24 cellular contexts compared by ENCODE assay signal in genomic region chr1:27551953-27552312, GRCh38. TPM values are rescaled to one million over a fixed set of nuclear protein-coding genes. Genes with fewer than 3 reads are reported as not detected.
A peak's percentile ranks its signal among the peaks of the same experiment; 100 is the strongest.
DNase-seq lines count a peak whose midpoint lies in the region; ATAC-seq, FAIRE-seq and TF ChIP-seq lines count a peak whose summit lies in the region.
"Had no signal": no experiment of that assay in that cellular context is flagged by ENCODE, and none has a peak within 500 bp of the region (broad histone marks: within the 10 kb centered on the region; RNA-seq: fewer than 3 reads in every experiment).

No MANE protein-coding gene starts in this region.

- H2BK12ac ChIP-seq in H1 (ENCODE audit: low read depth, low read length) = no peak overlapping the region

- POLR2A ChIA-PET in H1 (lab: Charles Lee; ENCODE audit: partially characterized antibody) = interaction anchor here (1.0 to 24.3 kb wide), 2 partner anchors 11 to 24 kb away, joined by 3 to 350 read pairs; no protein-coding TSS in a partner anchor

- no peaks in the 10 kb centered on the region for H3K9me2 ChIP-seq in GM23338 (ENCODE audit: insufficient read depth)

- no peak for TF ChIP-seq EP300 in H1 (IDR thresholded peaks at IDR 0.05; ENCODE audit: borderline replicate concordance in 1 of 2, low read depth in 2 of 2, low read length in 2 of 2)

- CTCF ChIA-PET in H1 (lab: Charles Lee; ENCODE audit: partially characterized antibody) = interaction anchor here (0.7 to 56.1 kb wide), 13 partner anchors 4 to 139 kb away, joined by 3 to 1807 read pairs (median 6); partner anchors contain the start of gene AHDC1

- peaks cover 15 to 26% of the 10 kb centered on the region in 2 donors for H3K4me1 Mint-ChIP-seq in stimulated activated naive B cell treated with anti-CD40 and anti-IgM and Interleukin-4, amounts not matched to agents 10 μg/mL and 1 μg/mL and 100 μg/mL, for 72 hours
- peaks cover 15% of the 10 kb centered on the region for H3K4me1 Mint-ChIP-seq in GM23338

- no peak overlapping the region for H4K91ac ChIP-seq in H1 (replicated peaks; ENCODE audit: insufficient read length, low read length)

- peaks cover 44% of the 10 kb centered on the region for H3K4me1 ChIP-seq in left ventricle myocardium inferior
- peaks cover 0 to 7% (median 4%) of the 10 kb centered on the region in 4 experiments; a peak in 5 of 7 replicates for H3K4me1 ChIP-seq in H1 (replicated peaks in 1 of 4; ENCODE audit: control insufficient read depth in 3 of 4, insufficient read depth in 4 of 4, low read length in 3 of 4)
- H3K4me1 ChIP-seq in psoas muscle = peaks cover 42% of the 10 kb centered on the region
- H3K4me1 ChIP-seq in GM23338 (ENCODE audit: insufficient read depth) = peaks cover 6% of the 10 kb centered on the region

- ATAC-seq in psoas muscle (no peak), GM23338 (no peak)
- ATAC-seq in stimulated activated naive B cell treated with anti-CD40 and anti-IgM and Interleukin-4, amounts not matched to agents 10 μg/mL and 1 μg/mL and 100 μg/mL, for 72 hours (replicated peaks) = no peak
- no peak for ATAC-seq in stimulated activated naive CD8-positive, alpha-beta T cell treated with anti-CD3 and anti-CD28 coated beads, Interleukin-15, Interleukin-2, amounts not matched to agents 100 U/mL and 50 U/mL, for 24 hours
- ATAC-seq: CD8-positive, alpha-beta T cell; HCT116 had no signal

- no peaks in the 10 kb centered on the region for H3K9me3 Mint-ChIP-seq in stimulated activated naive B cell treated with anti-CD40 and anti-IgM and Interleukin-4, amounts not matched to agents 10 μg/mL and 1 μg/mL and 100 μg/mL, for 72 hours
- no peaks in the 10 kb centered on the region for H3K9me3 Mint-ChIP-seq in GM23338
- H3K9me3 Mint-ChIP-seq: CD4-positive, CD25-positive, alpha-beta regulatory T cell; CD8-positive, alpha-beta T cell; H9 had no signal

- TF ChIP-seq RAD21 in H1 (IDR thresholded peaks at IDR 0.05 in 1 of 2, conservative IDR thresholded peaks at IDR 0.05 in 1 of 2; ENCODE audit: low read depth in 2 of 2, low read length in 2 of 2) = no peak

- H3K4me3 ChIP-seq in left ventricle myocardium inferior = no peak overlapping the region
- H3K4me3 ChIP-seq in H1 (ENCODE audit: extremely low read depth in 1 of 4, insufficient read depth in 2 of 4, low read depth in 3 of 4, low read length in 4 of 4) = no peak overlapping the region
- no peak overlapping the region for H3K4me3 ChIP-seq in psoas muscle
- no peak overlapping the region for H3K4me3 ChIP-seq in GM23338
- H3K4me3 ChIP-seq: BLaER1 had no signal

- H2BK120ac ChIP-seq in H1 (replicated peaks; ENCODE audit: low read depth, low read length) = no peak overlapping the region

- H3K27me3 Mint-ChIP-seq in stimulated activated naive B cell treated with anti-CD40 and anti-IgM and Interleukin-4, amounts not matched to agents 10 μg/mL and 1 μg/mL and 100 μg/mL, for 72 hours = no peaks in the 10 kb centered on the region
- peaks cover 11% of the 10 kb centered on the region for H3K27me3 Mint-ChIP-seq in GM23338 (ENCODE audit: insufficient read depth, low read depth, poor library complexity)
- H3K27me3 Mint-ChIP-seq: B cell; CD4-positive, CD25-positive, alpha-beta regulatory T cell had no signal

- H3K79me2 ChIP-seq in H1 (ENCODE audit: control insufficient read depth in 1 of 2, insufficient read depth in 2 of 2, low read length in 2 of 2) (peaks cover 0 to 3% of the 10 kb centered on the region in 2 experiments; a peak in 1 of 4 replicates), GM23338 (replicated peaks; ENCODE audit: insufficient read depth) (no peaks in the 10 kb centered on the region)

- no peak for TF ChIP-seq POLR2A in H1 (IDR thresholded peaks at IDR 0.05; ENCODE audit: control extremely low read depth in 1 of 2, low read depth in 2 of 2, low read length in 2 of 2)

- no peak overlapping the region for H3K4me3 Mint-ChIP-seq in stimulated activated naive B cell treated with anti-CD40 and anti-IgM and Interleukin-4, amounts not matched to agents 10 μg/mL and 1 μg/mL and 100 μg/mL, for 72 hours
- no peak overlapping the region for H3K4me3 Mint-ChIP-seq in GM23338
- H3K4me3 Mint-ChIP-seq: B cell; CD4-positive, CD25-positive, alpha-beta regulatory T cell; CD8-positive, alpha-beta T cell; H9 had no signal

- H4K8ac ChIP-seq in H1 (ENCODE audit: extremely low read depth, insufficient read depth, low read length) = peak overlapping the region; percentile 80; the same call in 1 of the 2 replicates

- no peak overlapping the region for H2BK5ac ChIP-seq in H1 (ENCODE audit: low read depth, low read length)

- H3K18ac ChIP-seq in H1 (ENCODE audit: extremely low read depth, low read length) = no peak overlapping the region

- H3K23ac ChIP-seq in H1 (ENCODE audit: insufficient read length) = no peak overlapping the region

- H3K27ac Mint-ChIP-seq in stimulated activated naive B cell treated with anti-CD40 and anti-IgM and Interleukin-4, amounts not matched to agents 10 μg/mL and 1 μg/mL and 100 μg/mL, for 72 hours = peak overlapping the region; percentile 20
- no peak overlapping the region for H3K27ac Mint-ChIP-seq in GM23338
- H3K27ac Mint-ChIP-seq: B cell; CD4-positive, CD25-positive, alpha-beta regulatory T cell; CD8-positive, alpha-beta T cell had no signal

- H3K27me3 ChIP-seq in left ventricle myocardium inferior (ENCODE audit: low read depth) (no peaks in the 10 kb centered on the region), H1 (replicated peaks in 1 of 4; ENCODE audit: control insufficient read depth in 3 of 4, extremely low read depth in 1 of 4, insufficient read depth in 3 of 4, low read length in 3 of 4) (no peaks in the 10 kb centered on the region), psoas muscle (ENCODE audit: insufficient read depth in 3 of 3, low read length in 2 of 3) (no peaks in the 10 kb centered on the region), GM23338 (ENCODE audit: insufficient read depth) (no peaks in the 10 kb centered on the region)
- H3K27me3 ChIP-seq: BLaER1 had no signal

- WGBS in H1 (ENCODE audit: extremely low coverage in 1 of 2, insufficient coverage in 1 of 2, insufficient read length in 1 of 2, insufficient replicate concordance in 2 of 2, low coverage in 1 of 2, low lambda C conversion rate in 2 of 2, missing lambda C conversion rate in 1 of 2), 2 experiments = 100% methylated on average over 5 of the region's 14 CpGs; no CpG with 5 or more reads in 1 of the 2 experiments
- 85 to 90% (median 90%) methylated on average over 14 of the region's 14 CpGs for WGBS in psoas muscle, 3 donors

- no peak for FAIRE-seq in H1 (lab: Jason Lieb, UNC)
- FAIRE-seq: A204.1, D721Med, GM12891, GM18507 had no signal

- H4K5ac ChIP-seq in H1 (ENCODE audit: insufficient read length, low read depth, low read length) = no peak overlapping the region

- no peak overlapping the region for H2BK15ac ChIP-seq in H1 (ENCODE audit: low read length)

- no peaks in the 10 kb centered on the region; the same call in 1 of the 2 replicates for H3K79me1 ChIP-seq in H1 (ENCODE audit: low read depth, low read length)

- H3K36me3 Mint-ChIP-seq in stimulated activated naive B cell treated with anti-CD40 and anti-IgM and Interleukin-4, amounts not matched to agents 10 μg/mL and 1 μg/mL and 100 μg/mL, for 72 hours = peaks cover 18 to 23% of the 10 kb centered on the region in 2 donors
- H3K36me3 Mint-ChIP-seq in GM23338 (ENCODE audit: low read depth) = peaks cover 8% of the 10 kb centered on the region; the same call in 2 of the 3 replicates

- peaks cover 0 to 2% of the 10 kb centered on the region in 2 experiments for H4K20me1 ChIP-seq in H1 (replicated peaks in 1 of 2; ENCODE audit: control insufficient read depth in 1 of 2, insufficient read depth in 2 of 2, low read length in 2 of 2)
- no peaks in the 10 kb centered on the region for H4K20me1 ChIP-seq in GM23338 (replicated peaks; ENCODE audit: insufficient read depth)

- no peak overlapping the region for H3K14ac ChIP-seq in H1 (ENCODE audit: insufficient read length)

- no peak overlapping the region for H3K9ac ChIP-seq in H1 (replicated peaks in 1 of 4; ENCODE audit: extremely low read depth in 1 of 4, low read depth in 3 of 4, low read length in 3 of 4)
- H3K9ac ChIP-seq: BLaER1 had no signal

- H2AFZ ChIP-seq in H1 (ENCODE audit: low read length) (no peak overlapping the region), GM23338 (no peak overlapping the region)

- TF ChIP-seq CTCF in left ventricle myocardium inferior (IDR thresholded peaks at IDR 0.05; ENCODE audit: borderline replicate concordance) (no peak), H1 (IDR thresholded peaks at IDR 0.05; ENCODE audit: control extremely low read depth in 1 of 3, insufficient read depth in 1 of 3, low read depth in 1 of 3, low read length in 3 of 3) (no peak), psoas muscle (IDR thresholded peaks at IDR 0.05) (no peak), GM23338 (conservative IDR thresholded peaks at IDR 0.05; ENCODE audit: low read depth in 2 of 2) (no peak)

- H3K4me2 ChIP-seq in H1 (ENCODE audit: insufficient read depth in 1 of 2, low read depth in 2 of 2, low read length in 2 of 2) = no peak overlapping the region
- no peak overlapping the region for H3K4me2 ChIP-seq in GM23338
- H3K4me2 ChIP-seq: BLaER1 had no signal

- intact Hi-C loops in left ventricle myocardium inferior (cut with micrococcal nuclease) = no loop called here
- intact Hi-C loops in cardiac septum (cut with DNase I) = no loop called here
- intact Hi-C loops in psoas muscle (cut with DNase I) = no loop called here

- H3K9me3 ChIP-seq in left ventricle myocardium inferior (replicated peaks) (no peaks in the 10 kb centered on the region), H1 (ENCODE audit: insufficient read depth in 2 of 2, low read depth in 1 of 2, low read length in 1 of 2) (no peaks in the 10 kb centered on the region), psoas muscle (no peaks in the 10 kb centered on the region)
- H3K9me3 ChIP-seq: BLaER1 had no signal

- DNase-seq in left ventricle myocardium inferior = peak; percentile 14
- no peak for DNase-seq in cardiac septum (ENCODE audit: low spot score)
- no peak for DNase-seq in H1 (ENCODE audit: low read depth in 1 of 2, low spot score in 2 of 2)
- DNase-seq in psoas muscle = no peak
- no peak for DNase-seq in stimulated activated naive B cell treated with anti-CD40 and anti-IgM and Interleukin-4, amounts not matched to agents 10 μg/mL and 1 μg/mL and 100 μg/mL, for 72 hours
- no peak for DNase-seq in stimulated activated naive CD8-positive, alpha-beta T cell treated with anti-CD3 and anti-CD28 coated beads, Interleukin-15, Interleukin-2, amounts not matched to agents 100 U/mL and 50 U/mL, for 24 hours
- no peak for DNase-seq in GM23338 (ENCODE audit: low spot score)
- no peak for DNase-seq in DMS79 treated with DMSO at 0.1 percent for 48 hours (lab: John Stamatoyannopoulos, UW)
- DNase-seq: CD4-positive, CD25-positive, alpha-beta regulatory T cell; CD8-positive, alpha-beta T cell; DMS 273 treated with DMSO at 0.1 percent for 48 hours; DMS79; GF-D8; GOT3; H9 had no signal

- no peaks in the 10 kb centered on the region for H3K23me2 ChIP-seq in H1 (ENCODE audit: low read depth, low read length)

- H2AK5ac ChIP-seq in H1 (ENCODE audit: low read depth, low read length) = no peak overlapping the region

- no peak overlapping the region for H3K56ac ChIP-seq in H1 (replicated peaks; ENCODE audit: insufficient read length, low read depth, low read length)

- no peak overlapping the region for H3K4ac ChIP-seq in H1 (replicated peaks; ENCODE audit: insufficient read length, low read depth, low read length)

- no peak overlapping the region for H2BK20ac ChIP-seq in H1 (ENCODE audit: low read length)

- H3K27ac ChIP-seq in left ventricle myocardium inferior (replicated peaks) (no peak overlapping the region), H1 (ENCODE audit: low read depth, low read length) (no peak overlapping the region), psoas muscle (peak overlapping the region; percentile 95), GM23338 (ENCODE audit: low read depth) (no peak overlapping the region)
- H3K27ac ChIP-seq: 22Rv1, C4-2B had no signal

- peaks cover 8% of the 10 kb centered on the region; the same call in 1 of the 2 replicates for H3F3A ChIP-seq in GM23338 (replicated peaks; ENCODE audit: low read depth)

- H3K36me3 ChIP-seq in left ventricle myocardium inferior = peaks cover 78% of the 10 kb centered on the region
- peaks cover 0 to 42% (median 16%) of the 10 kb centered on the region in 4 experiments; a peak in 6 of 8 replicates for H3K36me3 ChIP-seq in H1 (ENCODE audit: control insufficient read depth in 2 of 4, insufficient read depth in 4 of 4, low read length in 3 of 4)
- H3K36me3 ChIP-seq in psoas muscle (ENCODE audit: insufficient read depth in 1 of 2, low read depth in 1 of 2) = peaks cover 0 to 77% of the 10 kb centered on the region in 2 donors
- no peaks in the 10 kb centered on the region for H3K36me3 ChIP-seq in GM23338 (ENCODE audit: insufficient read depth)

RNA-seq across cellular contexts. Expression of gene AHDC1, which starts 52.0 kb away (rescaled TPM):
- total RNA-seq in left ventricle myocardium inferior (40.1 TPM), cardiac septum (57.7 TPM), psoas muscle (10 to 100 TPM; 35.9 to 65.2 (median 59.0) TPM)
- 35.1 and 39.4 TPM in 2 replicates for total RNA-seq in H1 (2021; fragmentation: NEBNext Ultra II Directional; extraction: Animal tissue kit (Norgen Biotek cat#: 25700))
- polyA plus RNA-seq in H1 (2011; rRNA removed) (4.4 and 8.6 TPM in 2 replicates), psoas muscle (10 to 100 TPM in 1 of 3 donors, 1 to 10 TPM in 2; 6.4 to 19.8 (median 9.7) TPM), GM23338 (2016; fragmentation: Nextera tagmentation; extraction: Ambion mirVana) (6.8 and 8.3 TPM in 2 replicates)
- 3.3 TPM for polyA plus RNA-seq in H1 (2011; cell fraction: cytosol; rRNA removed)
- 17.1 TPM for polyA plus RNA-seq in H1 (2011; cell fraction: nucleus; rRNA removed)
- 18.4 to 23.0 TPM (median 21.1 TPM) in 4 replicates for polyA plus RNA-seq in H1 (2012, experiment 1 of 2)
- polyA plus RNA-seq in H1 (2012, experiment 2 of 2) = 17.0 TPM
- 11.2 TPM for polyA plus RNA-seq in H1 (2013, experiment 1 of 2)
- 11.1 TPM for polyA plus RNA-seq in H1 (2013, experiment 2 of 2)
- 4.4 and 6.1 TPM in 2 replicates for polyA minus RNA-seq in H1 (2011; rRNA and poly(A)+ RNA removed)
- 11.9 TPM for polyA minus RNA-seq in H1 (2011; cell fraction: cytosol; rRNA and poly(A)+ RNA removed)
- 10.5 TPM for polyA minus RNA-seq in H1 (2011; cell fraction: nucleus; rRNA and poly(A)+ RNA removed)
- total RNA-seq in GM23338 (2014; rRNA removed; shearing (Covaris generic)) = 19.1 and 22.2 TPM in 2 replicates
